15 cellular contexts compared by ENCODE assay signal in genomic region chr2:55025627-55026026, GRCh38. TPM values are rescaled to one million over a fixed set of nuclear protein-coding genes. Genes with fewer than 3 reads are reported as not detected.
A peak's percentile ranks its signal among the peaks of the same experiment; 100 is the strongest.
DNase-seq lines count a peak whose midpoint lies in the region; ATAC-seq and TF ChIP-seq lines count a peak whose summit lies in the region.
"Had no signal": no experiment of that assay in that cellular context is flagged by ENCODE, and none has a peak within 500 bp of the region (broad histone marks: within the 10 kb centered on the region; RNA-seq: fewer than 3 reads in every experiment).

No MANE protein-coding gene starts in this region.

- H3K4me2 ChIP-seq in GM23338 (peak overlapping the region; percentile 50), smooth muscle cell (no peak overlapping the region)

- H3K9ac ChIP-seq in smooth muscle cell (ENCODE audit: low read depth): no peak overlapping the region

- 92% methylated on average over 2 of the region's 2 CpGs for WGBS in smooth muscle cell (ENCODE audit: low lambda C conversion rate)

- H3K4me1 ChIP-seq in GM23338 (ENCODE audit: insufficient read depth) (peaks cover 74% of the 10 kb centered on the region), smooth muscle cell (ENCODE audit: low read depth) (peaks cover 5% of the 10 kb centered on the region)

- H3K4me1 Mint-ChIP-seq in GM23338: peaks cover 16% of the 10 kb centered on the region
- H3K4me1 Mint-ChIP-seq in CD4-positive, alpha-beta T cell (ENCODE audit: low read depth): peaks cover 5% of the 10 kb centered on the region

- no peak overlapping the region for H3K27ac Mint-ChIP-seq in GM23338
- H3K27ac Mint-ChIP-seq in CD4-positive, alpha-beta T cell: no peak overlapping the region

- ATAC-seq in GM19351 (IDR thresholded peaks at IDR 0.05; ENCODE audit: unreplicated experiment) (peak; percentile 34), GM23338 (no peak), HG03457 (IDR thresholded peaks at IDR 0.05; ENCODE audit: unreplicated experiment) (peak; percentile 24)
- no peak for ATAC-seq in CD4-positive, alpha-beta T cell (ENCODE audit: poor library complexity)

- CTCF ChIA-PET in CD4-positive, alpha-beta T cell (lab: Charles Lee): interaction anchor here (0.8 to 1.8 kb wide), 4 partner anchors 8 to 143 kb away, joined by 3 to 4 read pairs (median 3); no protein-coding TSS in a partner anchor

- intact Hi-C loops in CD4-positive, alpha-beta T cell (cut with DNase I, micrococcal nuclease): no loop called here

- H3K9me2 ChIP-seq in GM23338 (ENCODE audit: insufficient read depth): no peaks in the 10 kb centered on the region

- H3F3A ChIP-seq in GM23338 (replicated peaks; ENCODE audit: low read depth) (no peaks in the 10 kb centered on the region), smooth muscle cell (ENCODE audit: low read depth) (peaks cover 48% of the 10 kb centered on the region)

- H3K27me3 Mint-ChIP-seq in GM23338 (ENCODE audit: insufficient read depth, low read depth, poor library complexity): no peaks in the 10 kb centered on the region
- H3K27me3 Mint-ChIP-seq in CD4-positive, alpha-beta T cell: no peaks in the 10 kb centered on the region

- H3K4me3 Mint-ChIP-seq in GM23338: no peak overlapping the region
- no peak overlapping the region for H3K4me3 Mint-ChIP-seq in CD4-positive, alpha-beta T cell

- H3K79me2 ChIP-seq in GM23338 (replicated peaks; ENCODE audit: insufficient read depth) (peaks cover 98% of the 10 kb centered on the region), smooth muscle cell (ENCODE audit: low read depth) (peaks cover 100% of the 10 kb centered on the region)

- H3K27me3 ChIP-seq in GM23338 (ENCODE audit: insufficient read depth) (no peaks in the 10 kb centered on the region), smooth muscle cell (ENCODE audit: low read depth) (no peaks in the 10 kb centered on the region)
- H3K27me3 ChIP-seq in CD4-positive, alpha-beta T cell (ENCODE audit: control insufficient read depth, insufficient read depth, low read length): no peaks in the 10 kb centered on the region
- H3K27me3 ChIP-seq: gastroesophageal sphincter had no signal

- POLR2A ChIA-PET in CD4-positive, alpha-beta T cell (lab: Charles Lee): interaction anchor here (0.8 to 1.5 kb wide), 5 partner anchors 16 to 143 kb away, joined by 3 to 8 read pairs (median 4); partner anchors contain the start of gene RTN4

- no peak overlapping the region for H2AFZ ChIP-seq in GM23338
- no peak overlapping the region for H2AFZ ChIP-seq in smooth muscle cell (ENCODE audit: low read depth)

- no peak for DNase-seq in GM23338 (ENCODE audit: low spot score)
- no peak for DNase-seq in smooth muscle cell (lab: John Stamatoyannopoulos, UW; ENCODE audit: unreplicated experiment)
- no peak for DNase-seq in CD4-positive, alpha-beta T cell
- DNase-seq in NCI-H2081 treated with DMSO at 0.1 percent for 48 hours (lab: John Stamatoyannopoulos, UW): no peak
- no peak for DNase-seq in LoVo (ENCODE audit: low spot score)
- DNase-seq: activated CD8-positive, alpha-beta memory T cell treated with anti-CD3 and anti-CD28 coated beads, Interleukin-2, amount 50 U/mL, for 48 hours; Calu3; effector CD8-positive, alpha-beta T cell; islet precursor cell; retina; T1000 had no signal

- H3K36me3 ChIP-seq in GM23338 (ENCODE audit: insufficient read depth) (no peaks in the 10 kb centered on the region), smooth muscle cell (ENCODE audit: low read depth) (no peaks in the 10 kb centered on the region)
- H3K36me3 ChIP-seq: gastroesophageal sphincter, thoracic aorta had no signal

- H3K9me3 Mint-ChIP-seq in GM23338: no peaks in the 10 kb centered on the region
- H3K9me3 Mint-ChIP-seq in CD4-positive, alpha-beta T cell: no peaks in the 10 kb centered on the region

- TF ChIP-seq CTCF in GM23338 (conservative IDR thresholded peaks at IDR 0.05; ENCODE audit: low read depth in 2 of 2) (no peak), smooth muscle cell (IDR thresholded peaks at IDR 0.05; ENCODE audit: borderline replicate concordance, insufficient read depth, poor library complexity, severe bottlenecking) (no peak)
- TF ChIP-seq CTCF in CD4-positive, alpha-beta T cell (IDR thresholded peaks at IDR 0.05): no peak

- no peaks in the 10 kb centered on the region for H3K9me3 ChIP-seq in smooth muscle cell (replicated peaks; ENCODE audit: low read depth)
- no peaks in the 10 kb centered on the region for H3K9me3 ChIP-seq in CD4-positive, alpha-beta T cell (ENCODE audit: control insufficient read depth, low read length)
- H3K9me3 ChIP-seq: gastroesophageal sphincter, thoracic aorta had no signal

- H3K4me3 ChIP-seq in GM23338: no peak overlapping the region
- H3K4me3 ChIP-seq in smooth muscle cell: no peak overlapping the region
- H3K4me3 ChIP-seq: gastroesophageal sphincter, thoracic aorta had no signal

- H4K20me1 ChIP-seq in GM23338 (replicated peaks; ENCODE audit: insufficient read depth) (peaks cover 37% of the 10 kb centered on the region), smooth muscle cell (ENCODE audit: low read depth) (peaks cover 100% of the 10 kb centered on the region)

- H3K27ac ChIP-seq in GM23338 (ENCODE audit: low read depth): 0 out of 2 replicates have a peak overlapping the region, but pooled peaks have one; percentile 5
- peak overlapping the region; percentile 58 for H3K27ac ChIP-seq in smooth muscle cell (ENCODE audit: low read depth)
- H3K27ac ChIP-seq in CD4-positive, alpha-beta T cell (ENCODE audit: low read depth, low read length): no peak overlapping the region
- H3K27ac ChIP-seq: thoracic aorta had no signal

- H3K36me3 Mint-ChIP-seq in GM23338 (ENCODE audit: low read depth): no peaks in the 10 kb centered on the region; the same call in 2 of the 3 replicates
- H3K36me3 Mint-ChIP-seq in CD4-positive, alpha-beta T cell (ENCODE audit: low read depth): no peaks in the 10 kb centered on the region

TF ChIP-seq in GM23338, 12 proteins besides CTCF, POLR2A, EP300 and RAD21:
- no peak for TF ChIP-seq EZH2phosphoT487 (IDR thresholded peaks at IDR 0.05; ENCODE audit: unreplicated experiment)

RNA-seq across cellular contexts. Expression of gene RTN4, which starts 24.6 kb away (rescaled TPM):
- 221 and 244 TPM in 2 replicates for total RNA-seq in GM23338 (2014; rRNA removed; shearing (Covaris generic))
- polyA plus RNA-seq in GM23338 (2016; fragmentation: Nextera tagmentation; extraction: Ambion mirVana): 218 and 221 TPM in 2 replicates
- total RNA-seq in smooth muscle cell: 246 and 295 TPM in 2 replicates
- polyA plus RNA-seq in smooth muscle cell: 335 and 371 TPM in 2 replicates
- 10 to 100 TPM; 84.9 to 85.7 TPM for total RNA-seq in CD4-positive, alpha-beta T cell

Comparison
In these comparisons a context has a peak if more than half of its experiments do, and no peak if none do; other contexts are left out.
1. ATAC-seq: peak in GM19351 (single experiment) and HG03457 (single experiment); none in GM23338 (single experiment) and CD4-positive, alpha-beta T cell (single experiment).